Comparison of ENCODE assay signal across 5 cellular contexts in the genomic region with DNA sequence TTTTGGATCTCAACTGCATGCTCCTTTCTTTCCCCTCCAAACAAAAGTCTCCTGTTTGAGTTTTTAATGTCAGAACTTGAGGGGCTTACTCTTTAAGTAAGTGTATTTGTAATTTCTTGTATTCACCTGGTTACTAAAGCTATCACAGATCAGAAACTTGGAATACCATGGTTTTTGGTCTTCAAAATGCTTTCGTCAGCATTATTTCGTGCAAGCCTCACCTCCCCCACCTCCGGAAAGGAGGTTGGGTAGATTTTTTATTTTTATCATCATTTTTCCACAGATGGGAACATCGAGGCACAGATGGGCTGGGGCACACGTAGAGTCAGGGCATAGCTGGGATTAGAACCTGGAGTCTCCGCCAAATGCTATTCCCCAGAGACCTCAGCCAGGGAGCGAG.
"Had no signal": no experiment of that assay in that cellular context is flagged by ENCODE, and none has a peak within 500 bp of the region (broad histone marks: within the 10 kb centered on the region; RNA-seq: fewer than 3 reads in every experiment).

No MANE protein-coding gene starts in this region.

- H3K27ac ChIP-seq: thoracic aorta, uterus, VCaP had no signal

- H3K4me3 ChIP-seq: lung had no signal

- H3K4me1 ChIP-seq: uterus had no signal

- H3K27me3 ChIP-seq: uterus had no signal

- H3K9me3 ChIP-seq: thoracic aorta, uterus had no signal

- H3K36me3 ChIP-seq: thoracic aorta, uterus had no signal

- FAIRE-seq: TTC549 had no signal
